ENCODE assay signal across 9 cellular contexts in the genomic region with DNA sequence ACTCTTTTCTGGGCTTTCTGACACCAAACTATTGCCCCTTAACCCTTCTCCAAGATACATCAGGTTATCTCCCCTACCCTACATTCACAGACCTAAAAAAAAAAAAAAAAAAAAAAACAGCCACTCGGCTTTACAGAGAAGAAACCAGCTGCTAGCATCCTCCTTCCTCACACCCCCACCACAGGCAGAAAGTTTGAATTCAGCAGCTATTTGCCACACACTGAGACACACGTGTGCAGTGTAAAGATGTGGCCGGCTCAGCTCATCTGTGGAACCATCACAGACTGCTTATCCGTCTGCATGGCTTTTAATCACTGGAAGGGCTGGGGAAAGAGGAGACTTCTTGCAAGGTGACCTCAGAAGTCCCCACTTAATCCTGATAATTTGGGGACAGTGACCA. TPM values are rescaled to one million over a fixed set of nuclear protein-coding genes. Genes with fewer than 3 reads are reported as not detected.
DNase-seq lines count a peak whose midpoint lies in the region; ATAC-seq and TF ChIP-seq lines count a peak whose summit lies in the region.
"Had no signal": no experiment of that assay in that cellular context is flagged by ENCODE, and none has a peak within 500 bp of the region (broad histone marks: within the 10 kb centered on the region; RNA-seq: fewer than 3 reads in every experiment).

No MANE protein-coding gene starts in this region.

- no peak overlapping the region for H3K9ac ChIP-seq in duodenal mucosa (ENCODE audit: low read depth in 1 of 2, low read length in 2 of 2)

- intact Hi-C loops in posterior vena cava (cut with DNase I): no loop called here

- H3K4me3 ChIP-seq in duodenal mucosa (ENCODE audit: low read depth in 1 of 2, low read length in 2 of 2): peak overlapping the region; percentile 33 to 42

- no peak for TF ChIP-seq CTCF in GM13976 (IDR thresholded peaks at IDR 0.05; ENCODE audit: borderline replicate concordance, control extremely low read depth, extremely low read depth, insufficient read depth, missing control alignments)

- peaks cover 0 to 5% of the 10 kb centered on the region in 2 donors for H3K27me3 ChIP-seq in duodenal mucosa (ENCODE audit: control insufficient read depth in 1 of 2, insufficient read depth in 2 of 2, low read length in 2 of 2)

- DNase-seq in GM13976 (ENCODE audit: low spot score) (peak; percentile 51), RPMI8226 (peak; percentile 64), posterior vena cava (ENCODE audit: low spot score) (peak; percentile 35), NCI-H2081 (lab: John Stamatoyannopoulos, UW) (no peak), hypothalamus (lab: John Stamatoyannopoulos, UW) (no peak)
- DNase-seq: NCI-H1694 treated with DMSO at 0.1 percent for 48 hours had no signal

- no peaks in the 10 kb centered on the region for H3K9me3 ChIP-seq in duodenal mucosa (ENCODE audit: control insufficient read depth in 1 of 2, low read length in 2 of 2)

- in situ Hi-C loops in GM13976 (cut with MboI; ENCODE audit: low sequenced_read_pairs, unreplicated experiment): no loop called here

- ATAC-seq in HG03565 (IDR thresholded peaks at IDR 0.05; ENCODE audit: unreplicated experiment): no peak
- ATAC-seq in HG02840 (IDR thresholded peaks at IDR 0.05; ENCODE audit: low FRiP score, unreplicated experiment): no peak

- no peak overlapping the region for H3K27ac ChIP-seq in duodenal mucosa (ENCODE audit: low read depth, low read length)

- H3K4me1 ChIP-seq in duodenal mucosa (ENCODE audit: control insufficient read depth in 1 of 2, insufficient read depth in 2 of 2, low read length in 2 of 2): peaks cover 20 to 24% of the 10 kb centered on the region in 2 donors

- no peaks in the 10 kb centered on the region for H3K36me3 ChIP-seq in duodenal mucosa (ENCODE audit: control insufficient read depth in 1 of 2, insufficient read depth in 2 of 2, low read length in 2 of 2)

RNA-seq across cellular contexts. Expression of a gene that starts 50.1 kb away (rescaled TPM):
- 100 to 1,000 TPM; 366 to 375 TPM for total RNA-seq in posterior vena cava

Comparison
In these comparisons a context has a peak if more than half of its experiments do, and no peak if none do; other contexts are left out.
1. DNase-seq: peak in GM13976 (single experiment), RPMI8226 (single experiment) and posterior vena cava (single experiment); none in NCI-H2081 (0 of 2) and hypothalamus (0 of 51).